Comparison of ENCODE assay signal across 15 cellular contexts in the genomic region with DNA sequence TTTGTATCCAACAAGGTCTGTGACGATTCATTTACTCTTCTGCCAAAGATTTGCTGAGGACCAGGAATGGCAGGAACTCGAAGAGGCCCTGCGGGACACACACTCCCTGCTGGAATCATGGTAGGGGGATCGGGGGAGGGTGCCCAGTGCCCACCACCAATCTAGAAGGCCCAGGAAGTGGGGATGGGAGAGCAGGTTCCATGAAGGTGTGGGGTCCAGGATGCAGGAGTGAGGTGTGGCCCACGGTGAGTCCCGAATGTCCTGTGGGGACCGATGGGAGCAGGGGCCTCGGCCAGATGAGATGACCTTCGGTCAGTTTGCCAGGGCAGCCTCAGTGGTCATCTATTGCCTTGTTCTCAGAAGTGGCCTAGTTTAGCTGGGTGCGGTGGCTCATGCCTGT.
"Had no signal": no experiment of that assay in that cellular context is flagged by ENCODE, and none has a peak within 500 bp of the region (broad histone marks: within the 10 kb centered on the region; RNA-seq: fewer than 3 reads in every experiment).

No MANE protein-coding gene starts in this region.

- H3K27me3 Mint-ChIP-seq: activated naive CD8-positive, alpha-beta T cell treated with anti-CD3 and anti-CD28 coated beads, Interleukin-2, amount 10 ng/mL, durations not matched to agents 7 days and 5 days had no signal

- H3K27ac Mint-ChIP-seq: activated naive CD8-positive, alpha-beta T cell treated with anti-CD3 and anti-CD28 coated beads, Interleukin-2, amount 10 ng/mL, durations not matched to agents 7 days and 5 days had no signal

- DNase-seq: activated CD4-positive, alpha-beta T cell treated with anti-CD3 and anti-CD28 coated beads, Interleukin-2, amount 50 U/mL, for 4 hours; activated CD4-positive, CD25-positive, alpha-beta regulatory T cell treated with anti-CD3 and anti-CD28 coated beads, Interleukin-2, amount 50 U/mL, for 72 hours; activated gamma-delta T cell; activated naive CD8-positive, alpha-beta T cell treated with anti-CD3 and anti-CD28 coated beads, Interleukin-2, amount 10 ng/mL, durations not matched to agents 7 days and 5 days; activated T-cell treated with anti-CD3 and anti-CD28 coated beads, Interleukin-2, amount 50 U/mL, for 4 hours; effector CD4-positive, alpha-beta T cell; heart left ventricle; left lung; nucleus accumbens; sigmoid colon; stimulated activated CD4-positive, alpha-beta T cell treated with anti-CD3 and anti-CD28 coated beads, Interleukin-12 subunit alpha, Interleukin-12 subunit beta, amount 100 ng/mL, for 4 hours; stimulated activated naive CD4-positive, alpha-beta T cell treated with Interleukin-2 at 50 U/mL for 16 hours had no signal

- H3K36me3 ChIP-seq: cardiac muscle cell, heart left ventricle, left lung, sigmoid colon, suprapubic skin had no signal

- H3K27me3 ChIP-seq: cardiac muscle cell had no signal

- H3K27ac ChIP-seq: cardiac muscle cell, heart left ventricle, left lung, psoas muscle, sigmoid colon, suprapubic skin had no signal

- H3K4me3 Mint-ChIP-seq: activated naive CD8-positive, alpha-beta T cell treated with anti-CD3 and anti-CD28 coated beads, Interleukin-2, amount 10 ng/mL, durations not matched to agents 7 days and 5 days; activated T-cell treated with anti-CD3 and anti-CD28 coated beads, Interleukin-2, amount 50 U/mL, for 4 hours had no signal

- H3K9me3 ChIP-seq: left lung, psoas muscle, sigmoid colon, suprapubic skin had no signal

- H3K4me3 ChIP-seq: cardiac muscle cell, heart left ventricle, left lung, psoas muscle, sigmoid colon, suprapubic skin had no signal

- H3K9me3 Mint-ChIP-seq: activated naive CD8-positive, alpha-beta T cell treated with anti-CD3 and anti-CD28 coated beads, Interleukin-2, amount 10 ng/mL, durations not matched to agents 7 days and 5 days; activated T-cell treated with anti-CD3 and anti-CD28 coated beads, Interleukin-2, amount 50 U/mL, for 4 hours had no signal

- H3K4me1 ChIP-seq: heart left ventricle, left lung, psoas muscle, sigmoid colon, suprapubic skin had no signal

- ATAC-seq: activated T-cell treated with anti-CD3 and anti-CD28 coated beads, Interleukin-2, amount 50 U/mL, for 4 hours; heart left ventricle; left lung; psoas muscle had no signal

- H3K4me1 Mint-ChIP-seq: activated naive CD8-positive, alpha-beta T cell treated with anti-CD3 and anti-CD28 coated beads, Interleukin-2, amount 10 ng/mL, durations not matched to agents 7 days and 5 days had no signal

- H3K36me3 Mint-ChIP-seq: activated naive CD8-positive, alpha-beta T cell treated with anti-CD3 and anti-CD28 coated beads, Interleukin-2, amount 10 ng/mL, durations not matched to agents 7 days and 5 days had no signal
